In the genomic region with DNA sequence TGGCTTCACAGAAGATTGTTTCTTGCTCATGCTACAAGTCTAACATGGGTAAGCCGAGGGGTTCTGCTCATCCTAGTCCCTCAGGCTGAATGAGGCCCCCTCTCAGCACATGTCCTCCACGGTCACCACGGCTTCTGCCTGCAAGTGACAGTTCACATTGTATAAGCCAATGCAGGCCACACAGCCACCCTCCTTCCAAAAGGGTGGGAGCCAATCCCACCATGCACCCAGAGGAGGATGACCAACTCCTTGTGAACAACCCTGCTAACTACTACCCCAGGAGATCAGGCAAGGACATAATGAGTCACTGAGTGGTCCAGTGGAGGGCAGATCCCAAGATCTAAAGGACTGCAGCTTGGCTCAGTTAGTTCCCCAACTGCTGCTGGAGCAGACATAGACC, we compare ENCODE assay signal across 25 cellular contexts. TPM values are rescaled to one million over a fixed set of nuclear protein-coding genes. Genes with fewer than 3 reads are reported as not detected.
DNase-seq lines count a peak whose midpoint lies in the region; ATAC-seq and TF ChIP-seq lines count a peak whose summit lies in the region.
"Had no signal": no experiment of that assay in that cellular context is flagged by ENCODE, and none has a peak within 500 bp of the region (broad histone marks: within the 10 kb centered on the region; RNA-seq: fewer than 3 reads in every experiment).

No MANE protein-coding gene starts in this region.

- no peaks in the 10 kb centered on the region for H3K27me3 Mint-ChIP-seq in activated CD8-positive, alpha-beta memory T cell treated with anti-CD3 and anti-CD28 coated beads, Interleukin-2, amount 10 ng/mL, durations not matched to agents 7 days and 5 days
- H3K27me3 Mint-ChIP-seq in CD4-positive, alpha-beta memory T cell = no peaks in the 10 kb centered on the region

- H3K4me2 ChIP-seq in Loucy (ENCODE audit: low read depth, low read length, poor library complexity, severe bottlenecking) = peak overlapping the region; percentile 16

- H3K4me3 Mint-ChIP-seq in activated CD8-positive, alpha-beta memory T cell treated with anti-CD3 and anti-CD28 coated beads, Interleukin-2, amount 10 ng/mL, durations not matched to agents 7 days and 5 days = no peak overlapping the region
- no peak overlapping the region for H3K4me3 Mint-ChIP-seq in stimulated activated effector memory CD8-positive, alpha-beta T cell treated with anti-CD3 and anti-CD28 coated beads, Interleukin-12 subunit alpha, Interleukin-12 subunit beta, amount 100 ng/mL, for 72 hours
- H3K4me3 Mint-ChIP-seq in CD4-positive, alpha-beta memory T cell = no peak overlapping the region

- H3K27ac Mint-ChIP-seq in activated CD8-positive, alpha-beta memory T cell treated with anti-CD3 and anti-CD28 coated beads, Interleukin-2, amount 10 ng/mL, durations not matched to agents 7 days and 5 days = no peak overlapping the region
- H3K27ac Mint-ChIP-seq in stimulated activated effector memory CD8-positive, alpha-beta T cell treated with anti-CD3 and anti-CD28 coated beads, Interleukin-12 subunit alpha, Interleukin-12 subunit beta, amount 100 ng/mL, for 72 hours = peak overlapping the region; percentile 50
- no peak overlapping the region for H3K27ac Mint-ChIP-seq in CD4-positive, alpha-beta memory T cell

- H3K4me1 Mint-ChIP-seq in activated CD8-positive, alpha-beta memory T cell treated with anti-CD3 and anti-CD28 coated beads, Interleukin-2, amount 10 ng/mL, durations not matched to agents 7 days and 5 days = peaks cover 20% of the 10 kb centered on the region
- peaks cover 39% of the 10 kb centered on the region for H3K4me1 Mint-ChIP-seq in stimulated activated effector memory CD8-positive, alpha-beta T cell treated with anti-CD3 and anti-CD28 coated beads, Interleukin-12 subunit alpha, Interleukin-12 subunit beta, amount 100 ng/mL, for 72 hours
- peaks cover 42 to 58% (median 45%) of the 10 kb centered on the region in 4 donors for H3K4me1 Mint-ChIP-seq in CD4-positive, alpha-beta memory T cell

- H3K27me3 ChIP-seq in Loucy (ENCODE audit: insufficient read depth, low read length, poor library complexity, severe bottlenecking) (no peaks in the 10 kb centered on the region), colonic mucosa (no peaks in the 10 kb centered on the region)
- no peaks in the 10 kb centered on the region for H3K27me3 ChIP-seq in CD4-positive, alpha-beta memory T cell (ENCODE audit: insufficient read depth, low read length)

- no peaks in the 10 kb centered on the region for H3K9me3 Mint-ChIP-seq in activated CD8-positive, alpha-beta memory T cell treated with anti-CD3 and anti-CD28 coated beads, Interleukin-2, amount 10 ng/mL, durations not matched to agents 7 days and 5 days (ENCODE audit: low read depth)
- H3K9me3 Mint-ChIP-seq in stimulated activated effector memory CD8-positive, alpha-beta T cell treated with anti-CD3 and anti-CD28 coated beads, Interleukin-12 subunit alpha, Interleukin-12 subunit beta, amount 100 ng/mL, for 72 hours = no peaks in the 10 kb centered on the region
- peaks cover 0 to 2% (median 0%) of the 10 kb centered on the region in 8 donors for H3K9me3 Mint-ChIP-seq in CD4-positive, alpha-beta memory T cell

- H3F3A ChIP-seq in Loucy (ENCODE audit: low read depth) = no peaks in the 10 kb centered on the region

- no peaks in the 10 kb centered on the region for H3K9me2 ChIP-seq in Loucy (replicated peaks; ENCODE audit: low read depth, low read length)

- H3K9me3 ChIP-seq in Loucy (ENCODE audit: insufficient read depth, low read depth, low read length) (no peaks in the 10 kb centered on the region), colonic mucosa (no peaks in the 10 kb centered on the region)
- H3K9me3 ChIP-seq in CD4-positive, alpha-beta memory T cell (ENCODE audit: control insufficient read depth in 1 of 2, low read length in 2 of 2) = no peaks in the 10 kb centered on the region

- peaks cover 21% of the 10 kb centered on the region for H3K4me1 ChIP-seq in Loucy (ENCODE audit: insufficient read depth, low read length, poor library complexity, severe bottlenecking)
- H3K4me1 ChIP-seq in colonic mucosa = no peaks in the 10 kb centered on the region
- H3K4me1 ChIP-seq in CD4-positive, alpha-beta memory T cell (ENCODE audit: insufficient read depth, low read length) = peaks cover 15% of the 10 kb centered on the region

- H4K20me1 ChIP-seq in Loucy (ENCODE audit: insufficient read depth, low read length, poor library complexity, severe bottlenecking) = peaks cover 17% of the 10 kb centered on the region

- H3K36me3 ChIP-seq in Loucy (ENCODE audit: insufficient read depth, low read length) (0 out of 2 replicates have a peak, but pooled peaks cover 4% of the 10 kb centered on the region), colonic mucosa (peaks cover 3% of the 10 kb centered on the region)
- no peaks in the 10 kb centered on the region for H3K36me3 ChIP-seq in CD4-positive, alpha-beta memory T cell (ENCODE audit: insufficient read depth, low read length)

- H3K9ac ChIP-seq in Loucy (ENCODE audit: low read depth, low read length, poor library complexity, severe bottlenecking) (no peak overlapping the region), colonic mucosa (ENCODE audit: low read depth in 2 of 2, low read length in 2 of 2) (no peak overlapping the region)

- H3K79me2 ChIP-seq in Loucy (ENCODE audit: insufficient read depth, low read length) = peaks cover 81% of the 10 kb centered on the region

- no peak for ATAC-seq in activated CD8-positive, alpha-beta memory T cell treated with anti-CD3 and anti-CD28 coated beads, Interleukin-2, amount 10 ng/mL, durations not matched to agents 7 days and 5 days
- ATAC-seq in stimulated activated effector memory CD8-positive, alpha-beta T cell treated with anti-CD3 and anti-CD28 coated beads, Interleukin-12 subunit alpha, Interleukin-12 subunit beta, amount 100 ng/mL, for 72 hours = no peak
- ATAC-seq: GM12878, HCT116, Panc1 had no signal

- no peak overlapping the region for H2AFZ ChIP-seq in Loucy (ENCODE audit: low read length)

- TF ChIP-seq CTCF in Loucy (conservative IDR thresholded peaks at IDR 0.05; ENCODE audit: low read length) (no peak), fibroblast of mammary gland (conservative IDR thresholded peaks at IDR 0.05; ENCODE audit: control insufficient read depth, insufficient read depth, low read depth, low read length) (no peak), colonic mucosa (IDR thresholded peaks at IDR 0.05) (no peak)

- peak; percentile 30 for DNase-seq in activated CD8-positive, alpha-beta memory T cell treated with anti-CD3 and anti-CD28 coated beads, Interleukin-2, amount 10 ng/mL, durations not matched to agents 7 days and 5 days
- DNase-seq in activated CD8-positive, alpha-beta memory T cell treated with anti-CD3 and anti-CD28 coated beads for 24 hours = no peak
- DNase-seq in fibroblast of mammary gland (ENCODE audit: low read depth) (peak; percentile 14), colonic mucosa (no peak), NCI-H446 treated with DMSO at 0.1 percent for 48 hours (lab: John Stamatoyannopoulos, UW) (no peak)
- DNase-seq in stimulated activated effector memory CD8-positive, alpha-beta T cell treated with anti-CD3 and anti-CD28 coated beads, Interleukin-12 subunit alpha, Interleukin-12 subunit beta, amount 100 ng/mL, for 72 hours (ENCODE audit: low spot score in 2 of 2) = no peak
- no peak for DNase-seq in CD4-positive, alpha-beta memory T cell
- DNase-seq: 8988T, ACHN, DMS153, GDM1, NCI-H1092, NCI-H1417 treated with DMSO at 0.1 percent for 48 hours, NCI-H1694 treated with DMSO at 0.1 percent for 48 hours, NCI-H2081, NCI-H2227 treated with DMSO at 0.1 percent for 48 hours, NCI-H510A, NCI-H69, SHP77 had no signal

- H3K27ac ChIP-seq in colonic mucosa = no peak overlapping the region
- no peak overlapping the region for H3K27ac ChIP-seq in CD4-positive, alpha-beta memory T cell (ENCODE audit: low read depth, low read length)
- H3K27ac ChIP-seq: HL-60, RWPE1 had no signal

- CTCF ChIA-PET in activated CD8-positive, alpha-beta memory T cell treated with anti-CD3 and anti-CD28 coated beads, Interleukin-2, amount 10 ng/mL, durations not matched to agents 7 days and 5 days (lab: Charles Lee) = interaction anchor here (0.8 kb wide), 1 partner anchor 23 kb away, joined by 4 read pairs; no protein-coding TSS in a partner anchor
- CTCF ChIA-PET in CD4-positive, alpha-beta memory T cell (lab: Charles Lee; ENCODE audit: partially characterized antibody) = no interaction called here

- intact Hi-C loops in colonic mucosa (cut with DNase I) = no loop called here
- intact Hi-C loops in CD4-positive, alpha-beta memory T cell (cut with micrococcal nuclease) = loop anchor here (10.0 kb wide), 1 partner anchor 1643 kb away; a partner anchor contains a TSS

- POLR2A ChIA-PET in CD4-positive, alpha-beta memory T cell (lab: Charles Lee; ENCODE audit: partially characterized antibody) = no interaction called here

- H3K4me3 ChIP-seq in Loucy (ENCODE audit: low read length, poor library complexity, severe bottlenecking) (no peak overlapping the region), fibroblast of mammary gland (ENCODE audit: control insufficient read depth, low read depth, low read length) (no peak overlapping the region), colonic mucosa (no peak overlapping the region)
- H3K4me3 ChIP-seq in CD4-positive, alpha-beta memory T cell (ENCODE audit: low read length in 2 of 2) = no peak overlapping the region
- H3K4me3 ChIP-seq: GM12878 had no signal

- H3K36me3 Mint-ChIP-seq in activated CD8-positive, alpha-beta memory T cell treated with anti-CD3 and anti-CD28 coated beads, Interleukin-2, amount 10 ng/mL, durations not matched to agents 7 days and 5 days = peaks cover 17% of the 10 kb centered on the region
- peaks cover 56% of the 10 kb centered on the region for H3K36me3 Mint-ChIP-seq in stimulated activated effector memory CD8-positive, alpha-beta T cell treated with anti-CD3 and anti-CD28 coated beads, Interleukin-12 subunit alpha, Interleukin-12 subunit beta, amount 100 ng/mL, for 72 hours
- H3K36me3 Mint-ChIP-seq in CD4-positive, alpha-beta memory T cell = peaks cover 22 to 34% of the 10 kb centered on the region in 2 donors

RNA-seq across cellular contexts. Expression of a gene that starts 6.1 kb away (rescaled TPM):
- 10 to 100 TPM; 25.3 to 31.8 TPM for total RNA-seq in activated CD8-positive, alpha-beta memory T cell treated with anti-CD3 and anti-CD28 coated beads, Interleukin-2, amount 10 ng/mL, durations not matched to agents 7 days and 5 days
- total RNA-seq in colonic mucosa = 10 to 100 TPM; 55.5 to 62.1 TPM
- 10 to 100 TPM; 26.5 to 28.1 TPM for total RNA-seq in CD4-positive, alpha-beta memory T cell
- polyA plus RNA-seq in CD4-positive, alpha-beta memory T cell = 10 to 100 TPM; 18.2 to 24.7 TPM

RNA-seq across cellular contexts. Expression of a gene that starts 6.3 kb away (rescaled TPM):
- 1 to 10 TPM; 8.6 to 8.9 TPM for total RNA-seq in activated CD8-positive, alpha-beta memory T cell treated with anti-CD3 and anti-CD28 coated beads, Interleukin-2, amount 10 ng/mL, durations not matched to agents 7 days and 5 days
- 10 to 100 TPM in 1 of 2 donors, 1 to 10 TPM in 1; 6.3 to 11.8 TPM for total RNA-seq in colonic mucosa
- total RNA-seq in CD4-positive, alpha-beta memory T cell = 1 to 10 TPM; 4.0 to 5.9 TPM
- polyA plus RNA-seq in CD4-positive, alpha-beta memory T cell = 1 to 10 TPM in 1 of 2 donors, under 1 TPM in 1; 0.88 to 2.2 TPM

Comparison
In these comparisons a context has a peak if more than half of its experiments do, and no peak if none do; other contexts are left out.
1. DNase-seq: peak in activated CD8-positive, alpha-beta memory T cell treated with anti-CD3 and anti-CD28 coated beads, Interleukin-2, amount 10 ng/mL, durations not matched to agents 7 days and 5 days (single experiment) and fibroblast of mammary gland (single experiment); none in activated CD8-positive, alpha-beta memory T cell treated with anti-CD3 and anti-CD28 coated beads for 24 hours (single experiment), stimulated activated effector memory CD8-positive, alpha-beta T cell treated with anti-CD3 and anti-CD28 coated beads, Interleukin-12 subunit alpha, Interleukin-12 subunit beta, amount 100 ng/mL, for 72 hours (0 of 2), colonic mucosa (single experiment), CD4-positive, alpha-beta memory T cell (0 of 5) and NCI-H446 treated with DMSO at 0.1 percent for 48 hours (single experiment).